ENCODE assay signal across 23 cellular contexts in the genomic region with DNA sequence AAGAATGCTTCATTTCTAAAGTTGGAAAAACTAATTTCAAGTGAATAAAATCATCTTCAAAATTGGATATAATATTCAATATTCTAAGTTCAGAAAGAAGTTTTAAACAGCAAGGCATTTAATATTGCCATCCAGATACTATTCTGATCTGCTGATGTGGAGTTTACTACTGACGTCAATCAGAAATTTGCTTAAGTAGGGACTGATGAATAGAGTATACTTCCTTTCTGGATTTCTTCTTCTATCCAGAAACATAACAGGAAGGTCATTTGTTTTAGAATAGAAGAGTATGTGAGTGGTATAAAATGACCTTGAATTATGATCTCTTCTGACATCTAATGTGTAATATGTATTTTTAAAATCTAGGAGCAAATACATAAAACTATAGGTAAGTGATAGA.
"Had no signal": no experiment of that assay in that cellular context is flagged by ENCODE, and none has a peak within 500 bp of the region (broad histone marks: within the 10 kb centered on the region; RNA-seq: fewer than 3 reads in every experiment).

No MANE protein-coding gene starts in this region.

- H3K36me3 ChIP-seq: cardiac muscle cell, esophagus squamous epithelium, suprapubic skin, thyroid gland had no signal

- H3K27me3 ChIP-seq: cardiac muscle cell, suprapubic skin, thyroid gland had no signal

- ATAC-seq: effector memory CD8-positive, alpha-beta T cell; left lobe of liver; stimulated activated effector memory CD8-positive, alpha-beta T cell treated with anti-CD3 and anti-CD28 coated beads, Interleukin-12 subunit alpha, Interleukin-12 subunit beta, amount 100 ng/mL, for 72 hours; stimulated activated naive CD8-positive, alpha-beta T cell treated with anti-CD3 and anti-CD28 coated beads, Interleukin-15, Interleukin-2, amounts not matched to agents 100 U/mL and 50 U/mL, for 24 hours had no signal

- H3K4me3 ChIP-seq: cardiac muscle cell, esophagus squamous epithelium, lung, smooth muscle cell, suprapubic skin, thyroid gland had no signal

- DNase-seq: cerebellar nuclear complex; effector memory CD8-positive, alpha-beta T cell; esophagus squamous epithelium; foreskin fibroblast; head of caudate nucleus; hypothalamus; mesenchymal stem cell; midbrain; naive B cell; nephron progenitor cell; stimulated activated CD4-positive, alpha-beta T cell treated with anti-CD3 and anti-CD28 coated beads, Interleukin-4, amount 100 ng/mL, for 1 hour; stimulated activated CD8-positive, alpha-beta memory T cell treated with anti-CD3 and anti-CD28 coated beads, Interleukin-4, amount 100 ng/mL, for 48 hours; stimulated activated naive CD8-positive, alpha-beta T cell treated with anti-CD3 and anti-CD28 coated beads, Interleukin-15, Interleukin-2, amounts not matched to agents 100 U/mL and 50 U/mL, for 24 hours; thyroid gland had no signal

- FAIRE-seq: colon, islet of Langerhans had no signal

- H3K27ac ChIP-seq: cardiac muscle cell, epithelial cell of prostate, suprapubic skin, thyroid gland had no signal

- H3K4me1 ChIP-seq: suprapubic skin, thyroid gland had no signal

- H3K9me3 ChIP-seq: thyroid gland had no signal
